Comparison of ENCODE assay signal across 9 cellular contexts in the genomic region with DNA sequence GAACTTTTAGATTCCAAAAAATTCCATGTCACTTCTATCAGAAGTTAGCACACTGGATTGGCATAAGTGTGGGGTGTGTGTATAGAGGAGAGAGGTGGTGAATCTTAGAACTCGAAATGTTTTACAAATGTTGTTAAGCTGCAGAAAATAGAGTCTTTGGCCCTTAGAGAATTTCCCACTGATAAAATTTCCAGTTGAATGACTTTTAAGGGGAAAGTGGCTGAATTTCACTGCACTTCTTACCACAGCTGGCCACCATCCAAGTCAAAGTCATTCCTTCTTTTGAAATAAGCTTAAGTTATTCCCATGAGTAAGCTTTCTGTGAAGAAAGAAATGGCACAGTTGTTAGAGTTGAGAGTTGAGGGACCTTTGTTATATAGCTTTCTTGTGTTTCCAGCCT. TPM values are rescaled to one million over a fixed set of nuclear protein-coding genes. Genes with fewer than 3 reads are reported as not detected.
DNase-seq lines count a peak whose midpoint lies in the region; ATAC-seq and TF ChIP-seq lines count a peak whose summit lies in the region.
"Had no signal": no experiment of that assay in that cellular context is flagged by ENCODE, and none has a peak within 500 bp of the region (broad histone marks: within the 10 kb centered on the region; RNA-seq: fewer than 3 reads in every experiment).

No MANE protein-coding gene starts in this region.

- DNase-seq in AG04450 (ENCODE audit: low read depth, low spot score) (peak; percentile 71), HS-5 (ENCODE audit: low read depth) (peak; percentile 79), brain pericyte (ENCODE audit: low read depth, low spot score) (peak; percentile 45), mesothelial cell of epicardium (ENCODE audit: low spot score in 2 of 2, unreplicated experiment in 2 of 2) (no peak), AG20443 (ENCODE audit: low spot score) (no peak)
- DNase-seq in stimulated activated CD4-positive, alpha-beta T cell treated with anti-CD3 and anti-CD28 coated beads, Interleukin-2, amount 100 ng/mL, for 48 hours = no peak
- no peak for DNase-seq in activated CD4-positive, alpha-beta T cell treated with anti-CD3 and anti-CD28 coated beads for 4 hours

- peaks cover 4% of the 10 kb centered on the region for H3K36me3 Mint-ChIP-seq in mesothelial cell of epicardium

- H3K27ac Mint-ChIP-seq in mesothelial cell of epicardium = peak overlapping the region; percentile 84

- TF ChIP-seq CTCF in AG04450 (IDR thresholded peaks at IDR 0.05; ENCODE audit: low read depth, low read length) = no peak
- no peak for TF ChIP-seq CTCF in mesothelial cell of epicardium (IDR thresholded peaks at IDR 0.05; ENCODE audit: unreplicated experiment)

- CTCF ChIA-PET in AG04450 (lab: Charles Lee) = interaction anchor here (0.6 to 1.3 kb wide), 3 partner anchors 11 to 105 kb away, joined by 3 to 7 read pairs (median 7); no protein-coding TSS in a partner anchor

- no peaks in the 10 kb centered on the region for H3K9me3 ChIP-seq in AG04450 (ENCODE audit: control insufficient read depth, insufficient read depth, low read length)
- H3K9me3 ChIP-seq: ovary had no signal

- no peaks in the 10 kb centered on the region for H3K9me3 Mint-ChIP-seq in mesothelial cell of epicardium

- H3K4me3 Mint-ChIP-seq in mesothelial cell of epicardium = no peak overlapping the region

- H3K27ac ChIP-seq in AG04450 (ENCODE audit: low read depth, low read length) = no peak overlapping the region
- H3K27ac ChIP-seq: ovary had no signal

- H3K4me3 ChIP-seq in AG04450 (ENCODE audit: low read depth, low read length) = no peak overlapping the region
- H3K4me3 ChIP-seq: ovary had no signal

- H3K27me3 Mint-ChIP-seq in mesothelial cell of epicardium (ENCODE audit: low read depth) = no peaks in the 10 kb centered on the region

- H3K4me1 Mint-ChIP-seq in mesothelial cell of epicardium = peaks cover 47% of the 10 kb centered on the region

- H3K27me3 ChIP-seq in AG04450 (ENCODE audit: control insufficient read depth, insufficient read depth, low read length) = no peaks in the 10 kb centered on the region
- H3K27me3 ChIP-seq: ovary had no signal

- ATAC-seq in HG03097 (IDR thresholded peaks at IDR 0.05; ENCODE audit: low FRiP score, unreplicated experiment) = no peak

- POLR2A ChIA-PET in AG04450 (lab: Yijun Ruan, JAX) = interaction anchor here (0.8 to 2.6 kb wide), 7 partner anchors 10 to 46 kb away, joined by 3 to 12 read pairs (median 3); partner anchors contain the start of gene VCL

RNA-seq across cellular contexts. Expression of gene VCL, which starts 13.8 kb away (rescaled TPM):
- 313 and 327 TPM in 2 replicates for polyA plus RNA-seq in AG04450 (2011; rRNA removed)
- polyA minus RNA-seq in AG04450 (2011; rRNA and poly(A)+ RNA removed) = 306 and 321 TPM in 2 replicates
- total RNA-seq in mesothelial cell of epicardium = 129 to 132 TPM (median 131 TPM) in 3 replicates

Comparison
In these comparisons a context has a peak if more than half of its experiments do, and no peak if none do; other contexts are left out.
1. DNase-seq: peak in AG04450 (single experiment), HS-5 (single experiment) and brain pericyte (single experiment); none in mesothelial cell of epicardium (0 of 2), AG20443 (single experiment), stimulated activated CD4-positive, alpha-beta T cell treated with anti-CD3 and anti-CD28 coated beads, Interleukin-2, amount 100 ng/mL, for 48 hours (0 of 2) and activated CD4-positive, alpha-beta T cell treated with anti-CD3 and anti-CD28 coated beads for 4 hours (0 of 2).